In the genomic region with DNA sequence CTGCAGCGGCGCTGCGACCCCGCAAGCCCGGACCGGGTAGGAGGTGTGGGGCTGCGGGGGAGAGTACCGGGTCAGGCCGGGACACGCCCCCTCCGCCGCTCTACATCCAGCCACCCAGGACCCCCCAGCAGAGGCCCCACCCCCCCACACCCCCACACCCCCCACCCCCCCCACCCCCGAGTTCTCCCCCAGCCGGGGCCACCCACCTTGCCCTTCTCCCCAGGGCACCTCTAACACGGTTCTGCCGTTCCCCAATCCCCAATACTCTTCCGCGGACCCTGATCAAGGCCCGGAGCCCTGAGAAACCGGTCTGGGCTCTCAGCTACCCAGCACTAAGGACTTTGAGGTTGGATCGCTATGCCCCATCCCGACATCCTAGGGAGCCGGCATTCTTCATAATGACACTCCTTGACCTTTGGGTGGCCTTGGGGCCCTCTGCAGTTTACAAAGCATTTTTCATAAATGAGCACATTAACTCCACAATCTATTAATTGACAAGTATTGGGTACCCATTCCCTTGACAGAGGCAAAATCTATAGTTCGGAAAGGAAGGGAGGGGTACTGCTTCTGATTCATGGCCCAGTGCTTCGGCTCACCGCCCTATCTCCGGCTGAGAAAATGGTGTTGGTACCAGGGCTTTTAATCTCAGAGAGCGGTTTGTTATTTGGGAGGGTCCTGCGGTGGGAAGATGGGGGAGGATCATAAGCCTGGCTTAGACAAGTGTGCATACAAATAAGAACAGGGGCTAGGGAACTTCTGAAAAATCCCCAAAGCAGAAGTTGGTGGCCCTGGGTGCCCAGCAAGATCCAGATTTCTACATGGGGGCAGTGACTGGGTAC, we compare ENCODE assay signal across 8 cellular contexts. TPM values are rescaled to one million over a fixed set of nuclear protein-coding genes. Genes with fewer than 3 reads are reported as not detected.
DNase-seq lines count a peak whose midpoint lies in the region; ATAC-seq and TF ChIP-seq lines count a peak whose summit lies in the region.

No MANE protein-coding gene starts in this region.

- CTCF ChIA-PET in activated CD8-positive, alpha-beta T cell treated with anti-CD3 and anti-CD28 coated beads, Interleukin-2, amount 10 ng/mL, durations not matched to agents 7 days and 5 days (lab: Charles Lee), result interaction anchor here (0.9 to 25.1 kb wide), 4 partner anchors 8 to 22 kb away, joined by 3 to 432 read pairs (median 13); no protein-coding TSS in a partner anchor

- H3K4me3 ChIP-seq in transverse colon, result peak overlapping the region in 3 of 4 donors; percentile 37 to 83 (median 66)

- no peaks in the 10 kb centered on the region for H3K9me3 ChIP-seq in transverse colon

- H3K36me3 ChIP-seq in transverse colon, result no peaks in the 10 kb centered on the region

- peaks cover 49% of the 10 kb centered on the region for H3K4me1 Mint-ChIP-seq in activated T-cell treated with anti-CD3 and anti-CD28 coated beads, Interleukin-2, amount 50 U/mL, for 24 hours (ENCODE audit: low read depth)
- peaks cover 51% of the 10 kb centered on the region for H3K4me1 Mint-ChIP-seq in activated CD8-positive, alpha-beta T cell treated with anti-CD3 and anti-CD28 coated beads, Interleukin-2, amount 10 ng/mL, durations not matched to agents 7 days and 5 days (ENCODE audit: low read depth)

- H3K27ac Mint-ChIP-seq in activated T-cell treated with anti-CD3 and anti-CD28 coated beads, Interleukin-2, amount 50 U/mL, for 24 hours, result peak overlapping the region; percentile 72
- peak overlapping the region; percentile 30 for H3K27ac Mint-ChIP-seq in activated CD8-positive, alpha-beta T cell treated with anti-CD3 and anti-CD28 coated beads, Interleukin-2, amount 10 ng/mL, durations not matched to agents 7 days and 5 days

- POLR2A ChIA-PET in activated CD8-positive, alpha-beta T cell treated with anti-CD3 and anti-CD28 coated beads, Interleukin-2, amount 10 ng/mL, durations not matched to agents 7 days and 5 days (lab: Charles Lee), result no interaction called here

- in situ Hi-C loops in transverse colon (cut with MboI; ENCODE audit: low pct_ligation_motif_present in 1 of 4, low pct_unique_long_range_greater_than_20kb in 1 of 4, low sequenced_read_pairs in 3 of 4), result no loop called here

- H3K36me3 Mint-ChIP-seq in activated T-cell treated with anti-CD3 and anti-CD28 coated beads, Interleukin-2, amount 50 U/mL, for 24 hours (ENCODE audit: low read depth), result peaks cover 33% of the 10 kb centered on the region
- H3K36me3 Mint-ChIP-seq in activated CD8-positive, alpha-beta T cell treated with anti-CD3 and anti-CD28 coated beads, Interleukin-2, amount 10 ng/mL, durations not matched to agents 7 days and 5 days (ENCODE audit: low read depth), result peaks cover 15% of the 10 kb centered on the region

- H3K27ac ChIP-seq in transverse colon, result peak overlapping the region; percentile 86 to 94 (median 90)

- intact Hi-C loops in transverse colon (cut with DNase I; ENCODE audit: low total_unique reads), result no loop called here

- no peak for ATAC-seq in activated CD8-positive, alpha-beta T cell treated with anti-CD3 and anti-CD28 coated beads, Interleukin-2, amount 10 ng/mL, durations not matched to agents 7 days and 5 days
- no peak for ATAC-seq in HG03571 (IDR thresholded peaks at IDR 0.05; ENCODE audit: unreplicated experiment)

- H3K4me3 Mint-ChIP-seq in activated T-cell treated with anti-CD3 and anti-CD28 coated beads, Interleukin-2, amount 50 U/mL, for 24 hours, result peak overlapping the region; percentile 73
- H3K4me3 Mint-ChIP-seq in activated CD8-positive, alpha-beta T cell treated with anti-CD3 and anti-CD28 coated beads, Interleukin-2, amount 10 ng/mL, durations not matched to agents 7 days and 5 days, result peak overlapping the region; percentile 68

- no peak for TF ChIP-seq EP300 in transverse colon (IDR thresholded peaks at IDR 0.05; ENCODE audit: low read depth)

- no peak for TF ChIP-seq CTCF in transverse colon (IDR thresholded peaks at IDR 0.05)

- H3K4me1 ChIP-seq in transverse colon, result peaks cover 20 to 58% (median 44%) of the 10 kb centered on the region in 4 donors

- peaks cover 6% of the 10 kb centered on the region for H3K27me3 Mint-ChIP-seq in activated T-cell treated with anti-CD3 and anti-CD28 coated beads, Interleukin-2, amount 50 U/mL, for 24 hours
- peaks cover 8% of the 10 kb centered on the region for H3K27me3 Mint-ChIP-seq in activated CD8-positive, alpha-beta T cell treated with anti-CD3 and anti-CD28 coated beads, Interleukin-2, amount 10 ng/mL, durations not matched to agents 7 days and 5 days (ENCODE audit: low read depth)

- no peak for TF ChIP-seq POLR2A in transverse colon (IDR thresholded peaks at IDR 0.05)

- DNase-seq in activated T-cell treated with anti-CD3 and anti-CD28 coated beads, Interleukin-2, amount 50 U/mL, for 24 hours, result no peak
- no peak for DNase-seq in activated T-cell treated with anti-CD3 and anti-CD28 coated beads for 4 hours
- DNase-seq in activated CD8-positive, alpha-beta T cell treated with anti-CD3 and anti-CD28 coated beads, Interleukin-2, amount 10 ng/mL, durations not matched to agents 7 days and 5 days, result no peak
- DNase-seq in iPS-NIHi11 (ENCODE audit: low spot score), result peak; percentile 51
- no peak for DNase-seq in transverse colon
- no peak for DNase-seq in activated gamma-delta T cell (lab: John Stamatoyannopoulos, UW)
- no peak for DNase-seq in NCI-H510A (lab: John Stamatoyannopoulos, UW)

- H3K9me3 Mint-ChIP-seq in activated T-cell treated with anti-CD3 and anti-CD28 coated beads, Interleukin-2, amount 50 U/mL, for 24 hours, result no peaks in the 10 kb centered on the region
- H3K9me3 Mint-ChIP-seq in activated CD8-positive, alpha-beta T cell treated with anti-CD3 and anti-CD28 coated beads, Interleukin-2, amount 10 ng/mL, durations not matched to agents 7 days and 5 days (ENCODE audit: insufficient read depth), result no peaks in the 10 kb centered on the region

- 39 to 87% methylated on average over 6 to 18 of the region's 29 CpGs for WGBS in transverse colon (ENCODE audit: low coverage in 1 of 2), 2 donors

- no peaks in the 10 kb centered on the region for H3K27me3 ChIP-seq in transverse colon

RNA-seq across cellular contexts. Expression of gene IMPDH1, which starts 3.4 kb away (rescaled TPM):
- 10 to 100 TPM; 75.3 to 80.8 TPM for total RNA-seq in activated CD8-positive, alpha-beta T cell treated with anti-CD3 and anti-CD28 coated beads, Interleukin-2, amount 10 ng/mL, durations not matched to agents 7 days and 5 days
- 100 to 1,000 TPM in 1 of 4 donors, 10 to 100 TPM in 3; 21.4 to 189 (median 44.2) TPM for total RNA-seq in transverse colon

RNA-seq across cellular contexts. Expression of gene PRRT4, which starts 44.9 kb away (rescaled TPM):
- total RNA-seq in activated CD8-positive, alpha-beta T cell treated with anti-CD3 and anti-CD28 coated beads, Interleukin-2, amount 10 ng/mL, durations not matched to agents 7 days and 5 days, result under 1 TPM in 1 of 2 experiments, not detected in 1; 0.16 TPM
- total RNA-seq in transverse colon, result under 1 TPM in 2 of 4 donors, not detected in 2; 0.16 to 0.41 TPM

RNA-seq across cellular contexts. Expression of gene HILPDA, which starts 49.3 kb away (rescaled TPM):
- 10 to 100 TPM; 24.1 to 26.2 TPM for total RNA-seq in activated CD8-positive, alpha-beta T cell treated with anti-CD3 and anti-CD28 coated beads, Interleukin-2, amount 10 ng/mL, durations not matched to agents 7 days and 5 days
- 10 to 100 TPM in 1 of 4 donors, 1 to 10 TPM in 2, not detected in 1; 5.3 to 35.5 (median 5.9) TPM for total RNA-seq in transverse colon
